In genomic region chr19:16628984-16629691, GRCh38 we compare ENCODE assay signal across 8 cellular contexts. TPM values are rescaled to one million over a fixed set of nuclear protein-coding genes. Genes with fewer than 3 reads are reported as not detected.
DNase-seq lines count a peak whose midpoint lies in the region; ATAC-seq and TF ChIP-seq lines count a peak whose summit lies in the region.

No MANE protein-coding gene starts in this region.

- peaks cover 3% of the 10 kb centered on the region for H3F3A ChIP-seq in smooth muscle cell (ENCODE audit: low read depth)

- H3K27ac Mint-ChIP-seq in stimulated activated naive CD8-positive, alpha-beta T cell treated with anti-CD3 and anti-CD28 coated beads, Interleukin-15, Interleukin-2, amounts not matched to agents 100 ng/mL and 50 ng/mL, for 24 hours, result peak overlapping the region; percentile 99

- H3K4me1 Mint-ChIP-seq in stimulated activated naive CD8-positive, alpha-beta T cell treated with anti-CD3 and anti-CD28 coated beads, Interleukin-15, Interleukin-2, amounts not matched to agents 100 ng/mL and 50 ng/mL, for 24 hours (ENCODE audit: low read depth), result peaks cover 38% of the 10 kb centered on the region

- H3K9me3 Mint-ChIP-seq in stimulated activated naive CD8-positive, alpha-beta T cell treated with anti-CD3 and anti-CD28 coated beads, Interleukin-15, Interleukin-2, amounts not matched to agents 100 ng/mL and 50 ng/mL, for 24 hours, result no peaks in the 10 kb centered on the region

- H3K79me2 ChIP-seq in smooth muscle cell (ENCODE audit: low read depth), result peaks cover 41% of the 10 kb centered on the region

- no peak for ATAC-seq in stimulated activated naive CD8-positive, alpha-beta T cell treated with anti-CD3 and anti-CD28 coated beads, Interleukin-15, Interleukin-2, amounts not matched to agents 100 U/mL and 50 U/mL, for 24 hours
- no peak for ATAC-seq in GM18520 (IDR thresholded peaks at IDR 0.05; ENCODE audit: unreplicated experiment)

- H3K27me3 Mint-ChIP-seq in stimulated activated naive CD8-positive, alpha-beta T cell treated with anti-CD3 and anti-CD28 coated beads, Interleukin-15, Interleukin-2, amounts not matched to agents 100 ng/mL and 50 ng/mL, for 24 hours, result no peaks in the 10 kb centered on the region

- no peaks in the 10 kb centered on the region for H3K36me3 ChIP-seq in iPS-15b (ENCODE audit: control insufficient read depth, insufficient read depth, low read length)
- H3K36me3 ChIP-seq in smooth muscle cell (ENCODE audit: low read depth), result peaks cover 5% of the 10 kb centered on the region

- whole genome bisulfite sequencing in smooth muscle cell (ENCODE audit: low lambda C conversion rate), result 19% methylated on average over 23 of the region's 23 CpGs

- H3K36me3 Mint-ChIP-seq in stimulated activated naive CD8-positive, alpha-beta T cell treated with anti-CD3 and anti-CD28 coated beads, Interleukin-15, Interleukin-2, amounts not matched to agents 100 ng/mL and 50 ng/mL, for 24 hours (ENCODE audit: low read depth), result peaks cover 31% of the 10 kb centered on the region

- H2AFZ ChIP-seq in smooth muscle cell (ENCODE audit: low read depth), result peak overlapping the region; percentile 67

- peaks cover 46% of the 10 kb centered on the region for H4K20me1 ChIP-seq in smooth muscle cell (ENCODE audit: low read depth)

- H3K27ac ChIP-seq in angular gyrus (ENCODE audit: low read depth, low read length) (peak overlapping the region; percentile 85), smooth muscle cell (ENCODE audit: low read depth) (peak overlapping the region; percentile 85)

- no peaks in the 10 kb centered on the region for H3K27me3 ChIP-seq in iPS-15b (ENCODE audit: control insufficient read depth, insufficient read depth, low read length)
- H3K27me3 ChIP-seq in smooth muscle cell (ENCODE audit: low read depth), result no peaks in the 10 kb centered on the region

- no peaks in the 10 kb centered on the region for H3K9me3 ChIP-seq in iPS-15b (ENCODE audit: control insufficient read depth, insufficient read depth, low read length)
- H3K9me3 ChIP-seq in smooth muscle cell (replicated peaks; ENCODE audit: low read depth), result no peaks in the 10 kb centered on the region

- peak overlapping the region; percentile 86 for H3K4me2 ChIP-seq in smooth muscle cell

- peak overlapping the region; percentile 87 for H3K4me3 ChIP-seq in iPS-15b (ENCODE audit: low read depth, low read length)
- H3K4me3 ChIP-seq in smooth muscle cell, result peak overlapping the region; percentile 98

- H3K4me1 ChIP-seq in iPS-15b (ENCODE audit: control insufficient read depth, insufficient read depth, low read length) (peaks cover 22% of the 10 kb centered on the region), smooth muscle cell (ENCODE audit: low read depth) (peaks cover 8% of the 10 kb centered on the region)

- H3K9ac ChIP-seq in iPS-15b (ENCODE audit: low read depth, low read length) (peak overlapping the region; percentile 94), smooth muscle cell (ENCODE audit: low read depth) (peak overlapping the region; percentile 88)

- DNase-seq in stimulated activated naive CD8-positive, alpha-beta T cell treated with anti-CD3 and anti-CD28 coated beads, Interleukin-15, Interleukin-2, amounts not matched to agents 100 U/mL and 50 U/mL, for 24 hours, result no peak
- peak; percentile 31 for DNase-seq in NCI-H146 treated with DMSO at 0.1 percent for 48 hours (lab: John Stamatoyannopoulos, UW; ENCODE audit: unreplicated experiment)
- no peak for DNase-seq in smooth muscle cell (lab: John Stamatoyannopoulos, UW; ENCODE audit: unreplicated experiment)
- DNase-seq in globus pallidus (ENCODE audit: low spot score), result no peak

- TF ChIP-seq CTCF in smooth muscle cell (IDR thresholded peaks at IDR 0.05; ENCODE audit: borderline replicate concordance, insufficient read depth, poor library complexity, severe bottlenecking), result no peak

- H3K4me3 Mint-ChIP-seq in stimulated activated naive CD8-positive, alpha-beta T cell treated with anti-CD3 and anti-CD28 coated beads, Interleukin-15, Interleukin-2, amounts not matched to agents 100 ng/mL and 50 ng/mL, for 24 hours, result peak overlapping the region; percentile 98

RNA-seq across cellular contexts. Expression of gene MED26, which starts 1.1 kb away (rescaled TPM):
- total RNA-seq in smooth muscle cell, result 6.3 and 13.6 TPM in 2 replicates
- polyA plus RNA-seq in smooth muscle cell, result 9.6 and 11.7 TPM in 2 replicates

RNA-seq across cellular contexts. Expression of gene SMIM7, which starts 30.8 kb away (rescaled TPM):
- total RNA-seq in smooth muscle cell, result 78.1 and 109 TPM in 2 replicates
- 64.4 and 84.9 TPM in 2 replicates for polyA plus RNA-seq in smooth muscle cell

RNA-seq across cellular contexts. Expression of gene TMEM38A, which starts 31.8 kb away (rescaled TPM):
- total RNA-seq in smooth muscle cell, result 0.45 and 0.81 TPM in 2 replicates
- 0.53 and 1.5 TPM in 2 replicates for polyA plus RNA-seq in smooth muscle cell

RNA-seq across cellular contexts. Expression of gene SLC35E1, which starts 56.9 kb away (rescaled TPM):
- total RNA-seq in smooth muscle cell, result 35.3 TPM in 2 replicates
- 37.3 and 43.9 TPM in 2 replicates for polyA plus RNA-seq in smooth muscle cell
